Comparison of ENCODE assay signal across 1 cellular context in the genomic region with DNA sequence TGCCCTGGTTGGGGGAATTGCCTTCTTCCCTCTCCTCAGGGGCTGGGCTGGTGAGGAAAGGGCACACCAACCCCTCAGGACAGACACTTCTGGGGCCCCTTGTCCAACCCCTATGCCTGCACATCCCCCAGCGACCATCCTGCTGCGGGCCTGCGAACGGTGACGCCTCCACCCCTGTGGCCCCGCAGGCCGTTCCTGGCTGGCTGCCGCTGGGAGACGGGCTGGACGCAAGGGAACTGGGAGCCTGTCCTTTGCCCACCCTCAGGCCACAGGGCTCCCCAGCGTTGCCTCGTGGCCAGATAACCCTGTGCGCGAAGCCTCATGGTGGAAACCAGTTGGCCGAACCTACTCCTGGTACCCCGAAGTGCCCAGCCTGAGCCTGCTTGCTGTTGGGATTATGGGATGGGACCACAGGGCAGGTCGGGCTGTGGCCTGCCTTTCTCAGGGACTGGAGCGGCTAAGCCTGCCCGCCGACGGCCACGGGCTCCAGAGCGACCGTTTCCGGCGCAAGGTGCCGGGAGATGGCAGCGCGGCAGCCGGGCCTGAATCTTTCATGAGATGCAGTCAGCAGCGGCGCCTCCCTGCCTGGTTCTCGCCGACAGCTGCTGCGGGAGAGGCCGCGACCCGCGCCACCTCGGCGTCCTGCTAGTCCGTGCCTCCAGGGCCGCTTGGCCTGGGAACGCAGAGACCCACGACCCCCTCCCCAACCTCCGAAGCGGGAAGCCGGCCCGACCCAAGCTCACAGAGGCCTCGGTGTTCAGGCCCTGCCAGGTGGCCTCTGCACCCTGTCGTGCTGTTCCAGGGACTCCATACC.
TF ChIP-seq lines count a peak whose summit lies in the region.

No MANE protein-coding gene starts in this region.

TF ChIP-seq in WTC11, 78 proteins besides CTCF, POLR2A, EP300 and RAD21:
- TF ChIP-seq, protein P1, sequence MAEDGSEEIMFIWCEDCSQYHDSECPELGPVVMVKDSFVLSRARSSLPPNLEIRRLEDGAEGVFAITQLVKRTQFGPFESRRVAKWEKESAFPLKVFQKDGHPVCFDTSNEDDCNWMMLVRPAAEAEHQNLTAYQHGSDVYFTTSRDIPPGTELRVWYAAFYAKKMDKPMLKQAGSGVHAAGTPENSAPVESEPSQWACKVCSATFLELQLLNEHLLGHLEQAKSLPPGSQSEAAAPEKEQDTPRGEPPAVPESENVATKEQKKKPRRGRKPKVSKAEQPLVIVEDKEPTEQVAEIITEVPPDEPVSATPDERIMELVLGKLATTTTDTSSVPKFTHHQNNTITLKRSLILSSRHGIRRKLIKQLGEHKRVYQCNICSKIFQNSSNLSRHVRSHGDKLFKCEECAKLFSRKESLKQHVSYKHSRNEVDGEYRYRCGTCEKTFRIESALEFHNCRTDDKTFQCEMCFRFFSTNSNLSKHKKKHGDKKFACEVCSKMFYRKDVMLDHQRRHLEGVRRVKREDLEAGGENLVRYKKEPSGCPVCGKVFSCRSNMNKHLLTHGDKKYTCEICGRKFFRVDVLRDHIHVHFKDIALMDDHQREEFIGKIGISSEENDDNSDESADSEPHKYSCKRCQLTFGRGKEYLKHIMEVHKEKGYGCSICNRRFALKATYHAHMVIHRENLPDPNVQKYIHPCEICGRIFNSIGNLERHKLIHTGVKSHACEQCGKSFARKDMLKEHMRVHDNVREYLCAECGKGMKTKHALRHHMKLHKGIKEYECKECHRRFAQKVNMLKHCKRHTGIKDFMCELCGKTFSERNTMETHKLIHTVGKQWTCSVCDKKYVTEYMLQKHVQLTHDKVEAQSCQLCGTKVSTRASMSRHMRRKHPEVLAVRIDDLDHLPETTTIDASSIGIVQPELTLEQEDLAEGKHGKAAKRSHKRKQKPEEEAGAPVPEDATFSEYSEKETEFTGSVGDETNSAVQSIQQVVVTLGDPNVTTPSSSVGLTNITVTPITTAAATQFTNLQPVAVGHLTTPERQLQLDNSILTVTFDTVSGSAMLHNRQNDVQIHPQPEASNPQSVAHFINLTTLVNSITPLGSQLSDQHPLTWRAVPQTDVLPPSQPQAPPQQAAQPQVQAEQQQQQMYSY (CRISPR knock-in tag; IDR thresholded peaks at IDR 0.05), result peak; percentile 83
- TF ChIP-seq OVOL2 (CRISPR knock-in tag; IDR thresholded peaks at IDR 0.05; ENCODE audit: borderline replicate concordance) (no peak), ZNF121 (CRISPR knock-in tag; IDR thresholded peaks at IDR 0.05) (0 out of 2 replicates have a peak, but pooled peaks have one; percentile 20), TCF7 (CRISPR knock-in tag; IDR thresholded peaks at IDR 0.05; ENCODE audit: low read depth) (no peak)
- TF ChIP-seq, protein P2, sequence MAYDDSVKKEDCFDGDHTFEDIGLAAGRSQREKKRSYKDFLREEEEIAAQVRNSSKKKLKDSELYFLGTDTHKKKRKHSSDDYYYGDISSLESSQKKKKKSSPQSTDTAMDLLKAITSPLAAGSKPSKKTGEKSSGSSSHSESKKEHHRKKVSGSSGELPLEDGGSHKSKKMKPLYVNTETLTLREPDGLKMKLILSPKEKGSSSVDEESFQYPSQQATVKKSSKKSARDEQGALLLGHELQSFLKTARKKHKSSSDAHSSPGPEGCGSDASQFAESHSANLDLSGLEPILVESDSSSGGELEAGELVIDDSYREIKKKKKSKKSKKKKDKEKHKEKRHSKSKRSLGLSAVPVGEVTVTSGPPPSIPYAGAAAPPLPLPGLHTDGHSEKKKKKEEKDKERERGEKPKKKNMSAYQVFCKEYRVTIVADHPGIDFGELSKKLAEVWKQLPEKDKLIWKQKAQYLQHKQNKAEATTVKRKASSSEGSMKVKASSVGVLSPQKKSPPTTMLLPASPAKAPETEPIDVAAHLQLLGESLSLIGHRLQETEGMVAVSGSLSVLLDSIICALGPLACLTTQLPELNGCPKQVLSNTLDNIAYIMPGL (CRISPR knock-in tag; IDR thresholded peaks at IDR 0.05), result no peak
- TF ChIP-seq, protein P3, sequence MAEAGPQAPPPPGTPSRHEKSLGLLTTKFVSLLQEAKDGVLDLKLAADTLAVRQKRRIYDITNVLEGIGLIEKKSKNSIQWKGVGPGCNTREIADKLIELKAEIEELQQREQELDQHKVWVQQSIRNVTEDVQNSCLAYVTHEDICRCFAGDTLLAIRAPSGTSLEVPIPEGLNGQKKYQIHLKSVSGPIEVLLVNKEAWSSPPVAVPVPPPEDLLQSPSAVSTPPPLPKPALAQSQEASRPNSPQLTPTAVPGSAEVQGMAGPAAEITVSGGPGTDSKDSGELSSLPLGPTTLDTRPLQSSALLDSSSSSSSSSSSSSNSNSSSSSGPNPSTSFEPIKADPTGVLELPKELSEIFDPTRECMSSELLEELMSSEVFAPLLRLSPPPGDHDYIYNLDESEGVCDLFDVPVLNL (CRISPR knock-in tag; IDR thresholded peaks at IDR 0.05; ENCODE audit: borderline replicate concordance, low read depth), result no peak
- TF ChIP-seq, protein P4, sequence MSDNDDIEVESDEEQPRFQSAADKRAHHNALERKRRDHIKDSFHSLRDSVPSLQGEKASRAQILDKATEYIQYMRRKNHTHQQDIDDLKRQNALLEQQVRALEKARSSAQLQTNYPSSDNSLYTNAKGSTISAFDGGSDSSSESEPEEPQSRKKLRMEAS (CRISPR knock-in tag; IDR thresholded peaks at IDR 0.05), result peak; percentile 67
- TF ChIP-seq, protein P5, sequence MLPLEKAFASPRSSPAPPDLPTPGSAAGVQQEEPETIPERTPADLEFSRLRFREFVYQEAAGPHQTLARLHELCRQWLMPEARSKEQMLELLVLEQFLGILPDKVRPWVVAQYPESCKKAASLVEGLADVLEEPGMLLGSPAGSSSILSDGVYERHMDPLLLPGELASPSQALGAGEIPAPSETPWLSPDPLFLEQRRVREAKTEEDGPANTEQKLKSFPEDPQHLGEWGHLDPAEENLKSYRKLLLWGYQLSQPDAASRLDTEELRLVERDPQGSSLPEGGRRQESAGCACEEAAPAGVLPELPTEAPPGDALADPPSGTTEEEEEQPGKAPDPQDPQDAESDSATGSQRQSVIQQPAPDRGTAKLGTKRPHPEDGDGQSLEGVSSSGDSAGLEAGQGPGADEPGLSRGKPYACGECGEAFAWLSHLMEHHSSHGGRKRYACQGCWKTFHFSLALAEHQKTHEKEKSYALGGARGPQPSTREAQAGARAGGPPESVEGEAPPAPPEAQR (CRISPR knock-in tag; IDR thresholded peaks at IDR 0.05), result no peak
TF ChIP-seq in WTC11: peak in this region for 3.
